ENCODE assay signal across 9 cellular contexts in the genomic region with DNA sequence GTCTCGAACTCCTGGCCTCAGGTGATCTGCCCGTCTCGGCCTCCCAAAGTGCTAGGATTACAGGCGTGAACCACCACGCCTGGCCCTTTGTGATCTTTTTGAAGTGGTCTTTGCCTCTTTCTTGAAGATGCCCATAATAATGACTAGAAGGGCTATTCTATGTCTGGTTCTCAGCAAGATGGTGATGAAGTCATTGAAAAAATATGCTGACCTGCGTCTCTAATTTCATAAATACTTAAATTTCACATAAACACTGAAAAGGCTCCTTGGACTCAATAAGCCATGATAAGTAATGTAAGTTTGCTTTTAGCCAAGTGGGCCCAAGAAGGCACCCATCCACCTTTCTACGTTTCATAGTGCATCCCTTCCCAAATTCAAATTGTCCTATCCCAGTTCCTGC. TPM values are rescaled to one million over a fixed set of nuclear protein-coding genes. Genes with fewer than 3 reads are reported as not detected.
DNase-seq lines count a peak whose midpoint lies in the region; ATAC-seq and TF ChIP-seq lines count a peak whose summit lies in the region.
"Had no signal": no experiment of that assay in that cellular context is flagged by ENCODE, and none has a peak within 500 bp of the region (broad histone marks: within the 10 kb centered on the region; RNA-seq: fewer than 3 reads in every experiment).

No MANE protein-coding gene starts in this region.

- no peaks in the 10 kb centered on the region; the same call in 1 of the 2 replicates for H3K4me1 ChIP-seq in H9 (ENCODE audit: insufficient read depth, low read length)

- no peak overlapping the region for H3K56ac ChIP-seq in H9 (ENCODE audit: insufficient read length, low read depth, low read length)

- no peak overlapping the region for H3K18ac ChIP-seq in H9 (ENCODE audit: insufficient read length, low read depth, low read length)

- no peaks in the 10 kb centered on the region for H3K9me3 ChIP-seq in H9 (ENCODE audit: control insufficient read depth, low read depth, low read length)

- H3T11ph ChIP-seq in H9 (ENCODE audit: low read length) = no peak overlapping the region

- H3K27ac Mint-ChIP-seq in H9 = peak overlapping the region in 2 of 3 experiments; percentile 93 to 99; a peak in 5 of 7 replicates
- peak overlapping the region; percentile 82 to 98 for H3K27ac Mint-ChIP-seq in T-cell

- no peak overlapping the region for H3K23ac ChIP-seq in H9 (ENCODE audit: insufficient read length, low read depth, low read length)

- no peak for TF ChIP-seq CTCF in H9 (conservative IDR thresholded peaks at IDR 0.05)
- TF ChIP-seq CTCF in fibroblast of pulmonary artery (IDR thresholded peaks at IDR 0.05; ENCODE audit: low read length, missing control alignments) = no peak

- CTCF ChIA-PET in T-cell (lab: Charles Lee) = interaction anchor here (0.6 to 1.0 kb wide), 2 partner anchors 28 to 38 kb away, joined by 4 read pairs; no protein-coding TSS in a partner anchor

- no peaks in the 10 kb centered on the region for H3K79me1 ChIP-seq in H9 (ENCODE audit: insufficient read depth, low read depth, low read length, poor library complexity, severe bottlenecking)

- no peak overlapping the region for H2BK20ac ChIP-seq in H9 (ENCODE audit: low read depth, low read length, poor library complexity, severe bottlenecking)

- H3K4me3 Mint-ChIP-seq in H9 (peak overlapping the region; percentile 91 to 94), T-cell (peak overlapping the region; percentile 83 to 97 (median 92))

- H3K4me3 ChIP-seq in fibroblast of pulmonary artery (replicated peaks; ENCODE audit: low read depth, low read length) (no peak overlapping the region), skin epidermis (peak overlapping the region in 2 of 7 experiments; percentile 35 to 64)

- H4K8ac ChIP-seq in H9 (replicated peaks; ENCODE audit: insufficient read length, low read depth, low read length) = no peak overlapping the region

- H3K79me2 ChIP-seq in H9 (ENCODE audit: insufficient read depth, low read length) = peaks cover 18% of the 10 kb centered on the region; the same call in 1 of the 2 replicates

- no peaks in the 10 kb centered on the region for H4K20me1 ChIP-seq in H9 (ENCODE audit: control insufficient read depth, insufficient read depth, insufficient read length)

- H2AK5ac ChIP-seq in H9 (ENCODE audit: insufficient read length, low read length) = no peak overlapping the region

- H4K91ac ChIP-seq in H9 (ENCODE audit: insufficient read length, low read depth, low read length) = no peak overlapping the region

- H3K14ac ChIP-seq in H9 (ENCODE audit: insufficient read depth, low read length) = no peak overlapping the region; the same call in 1 of the 2 replicates

- no CpG with 5 or more reads among the region's 7 CpGs for WGBS in H9 (ENCODE audit: extremely low coverage, insufficient read length, low lambda C conversion rate)

- H3K23me2 ChIP-seq in H9 (ENCODE audit: insufficient read length, low read depth, low read length, poor library complexity, severe bottlenecking) = peaks cover 6% of the 10 kb centered on the region

- H2BK12ac ChIP-seq in H9 (ENCODE audit: insufficient read length, low read depth, low read length) = no peak overlapping the region

- H2BK15ac ChIP-seq in H9 (ENCODE audit: low read depth, low read length) = no peak overlapping the region

- peaks cover 0 to 10% (median 0%) of the 10 kb centered on the region in 3 experiments; a peak in 4 of 7 replicates for H3K36me3 Mint-ChIP-seq in H9 (ENCODE audit: insufficient read depth in 1 of 3, low read depth in 3 of 3)
- H3K36me3 Mint-ChIP-seq in T-cell = no peaks in the 10 kb centered on the region

- POLR2A ChIA-PET in T-cell (lab: Charles Lee) = interaction anchor here in 1 of 2 donors (0.7 kb wide), 1 partner anchor 281 kb away, joined by 3 read pairs; a partner anchor contains a TSS

- H2AFZ ChIP-seq in H9 (ENCODE audit: low read length) = no peak overlapping the region

- H3K27ac ChIP-seq in H9 (ENCODE audit: insufficient read length, low read depth, low read length) (no peak overlapping the region), skin epidermis (peak overlapping the region in 18 of 21 experiments; percentile 70 to 96 (median 91))

- no peak for DNase-seq in H9
- no peak for DNase-seq in T-cell
- peak; percentile 22 for DNase-seq in fibroblast of pulmonary artery (ENCODE audit: low read depth)
- no peak for DNase-seq in activated gamma-delta T cell (lab: John Stamatoyannopoulos, UW)
- no peak for DNase-seq in SKM-1 (lab: John Stamatoyannopoulos, UW; ENCODE audit: unreplicated experiment)

- H3K9ac ChIP-seq in H9 (ENCODE audit: extremely low read depth, insufficient read length, low read length) = no peak overlapping the region

- H3K27me3 Mint-ChIP-seq in H9 (ENCODE audit: low read depth) (peaks cover 1% of the 10 kb centered on the region; the same call in 1 of the 2 replicates), T-cell (no peaks in the 10 kb centered on the region)

- peak overlapping the region; percentile 24 for H3K4me2 ChIP-seq in H9 (ENCODE audit: insufficient read depth, insufficient read length, low read length)

- H3K9me3 Mint-ChIP-seq in H9 = peaks cover 4 to 5% of the 10 kb centered on the region in 2 experiments; a peak in 2 of 5 replicates
- no peaks in the 10 kb centered on the region for H3K9me3 Mint-ChIP-seq in T-cell

- no peak overlapping the region for H3K4ac ChIP-seq in H9 (ENCODE audit: low read depth, low read length)

- H2BK120ac ChIP-seq in H9 (ENCODE audit: low read depth, low read length, poor library complexity, severe bottlenecking) = no peak overlapping the region

- no peak for ATAC-seq in T-cell (replicated peaks in 1 of 4)
- ATAC-seq in GM21786 (IDR thresholded peaks at IDR 0.05; ENCODE audit: unreplicated experiment) = no peak
- ATAC-seq in HG03039 (IDR thresholded peaks at IDR 0.05; ENCODE audit: unreplicated experiment) = no peak

- H4K5ac ChIP-seq in H9 (ENCODE audit: insufficient read length, low read depth, low read length) = no peak overlapping the region

- no peak overlapping the region for H2BK5ac ChIP-seq in H9 (ENCODE audit: insufficient read length, low read length)

- peaks cover 34 to 46% of the 10 kb centered on the region in 2 experiments for H3K4me1 Mint-ChIP-seq in H9
- peaks cover 33 to 40% (median 39%) of the 10 kb centered on the region in 3 donors for H3K4me1 Mint-ChIP-seq in T-cell

- H3K27me3 ChIP-seq in H9 (ENCODE audit: insufficient read depth, low read length) = no peaks in the 10 kb centered on the region
- H3K27me3 ChIP-seq: cardiac muscle cell had no signal

RNA-seq across cellular contexts. Expression of a gene that starts 0.8 kb away (rescaled TPM):
- 88.6 and 94.1 TPM in 2 replicates for total RNA-seq in H9 (2021)
- total RNA-seq in T-cell = 10 to 100 TPM; 15.1 to 35.1 (median 19.8) TPM

RNA-seq across cellular contexts. Expression of a gene that starts 46.7 kb away (rescaled TPM):
- total RNA-seq in H9 (2021) (28.4 and 30.3 TPM in 2 replicates), T-cell (10 to 100 TPM in 4 of 5 donors, 1 to 10 TPM in 1; 8.6 to 20.2 (median 16.7) TPM)
